Comparison of ENCODE assay signal across 9 cellular contexts in the genomic region with DNA sequence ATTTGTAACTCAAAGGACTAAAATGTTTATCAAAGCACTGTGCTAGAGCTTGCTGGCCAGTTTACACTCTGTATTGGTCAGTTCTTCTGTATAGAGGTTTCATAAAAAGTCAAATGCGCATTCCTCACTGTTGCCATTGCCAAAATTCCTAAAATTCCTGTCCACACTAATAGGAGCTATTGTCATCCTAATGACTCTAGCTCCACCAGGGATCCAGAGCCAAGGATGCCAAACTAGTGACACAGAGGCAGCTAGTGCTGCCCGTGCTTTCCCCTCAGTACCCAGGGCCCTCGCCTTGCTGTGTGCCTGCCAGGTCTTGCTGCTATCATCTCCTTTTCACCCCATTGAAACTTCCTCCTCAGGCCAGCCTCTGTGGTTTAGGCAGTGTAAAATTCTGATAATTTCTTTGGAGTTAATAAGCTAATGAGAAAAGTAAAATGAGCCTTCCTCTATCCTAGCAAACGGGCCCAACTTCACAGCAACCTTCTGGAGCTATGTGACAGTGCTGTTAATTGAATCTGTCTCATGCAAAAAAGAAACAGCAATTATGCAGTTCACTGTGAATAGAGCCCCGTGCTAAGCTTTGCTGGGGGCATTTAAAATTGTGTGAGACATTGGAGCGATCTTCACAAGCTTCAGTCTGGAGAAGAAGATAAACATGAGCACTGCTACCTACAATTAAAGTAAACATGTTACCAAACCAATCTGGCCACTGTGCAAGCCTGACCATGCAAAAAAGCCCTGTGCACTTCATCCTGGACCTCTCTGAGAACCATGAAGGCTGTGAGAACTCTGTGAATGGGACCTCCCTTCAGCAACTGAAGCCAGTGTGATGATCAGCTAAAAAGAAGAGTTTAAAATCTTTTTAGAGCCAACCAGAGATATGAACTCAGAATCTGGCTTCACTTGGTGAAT. TPM values are rescaled to one million over a fixed set of nuclear protein-coding genes. Genes with fewer than 3 reads are reported as not detected.
DNase-seq lines count a peak whose midpoint lies in the region; TF ChIP-seq lines count a peak whose summit lies in the region.
"Had no signal": no experiment of that assay in that cellular context is flagged by ENCODE, and none has a peak within 500 bp of the region (broad histone marks: within the 10 kb centered on the region; RNA-seq: fewer than 3 reads in every experiment).

No MANE protein-coding gene starts in this region.

- no peak overlapping the region for H3K9ac ChIP-seq in neural progenitor cell

- H3K27me3 ChIP-seq in SJSA1 (replicated peaks) (no peaks in the 10 kb centered on the region), neural progenitor cell (no peaks in the 10 kb centered on the region), suprapubic skin (no peaks in the 10 kb centered on the region)
- H3K27me3 ChIP-seq: vagina had no signal

- no peaks in the 10 kb centered on the region for H3K36me3 ChIP-seq in SJSA1
- no peaks in the 10 kb centered on the region for H3K36me3 ChIP-seq in neural progenitor cell
- H3K36me3 ChIP-seq in suprapubic skin, result no peaks in the 10 kb centered on the region
- H3K36me3 ChIP-seq: vagina had no signal

- WGBS in suprapubic skin, result 27% methylated on average over 6 of the region's 6 CpGs

- DNase-seq in DMS114 treated with DMSO at 0.1 percent for 48 hours (lab: John Stamatoyannopoulos, UW; ENCODE audit: unreplicated experiment), result peak; percentile 35
- peak; percentile 94 to 96 for DNase-seq in SJSA1 (ENCODE audit: low read depth in 1 of 2, low spot score in 2 of 2)
- peak; percentile 98 for DNase-seq in fibroblast of the aortic adventitia (ENCODE audit: low read depth)
- peak; percentile 77 for DNase-seq in neural progenitor cell (ENCODE audit: low spot score)
- DNase-seq in NCI-H524 (lab: John Stamatoyannopoulos, UW), result no peak
- DNase-seq in effector CD4-positive, alpha-beta T cell, result no peak
- DNase-seq in GM20000 (ENCODE audit: low spot score), result no peak
- no peak for DNase-seq in suprapubic skin (ENCODE audit: low spot score in 2 of 2)

- H3K4me3 Mint-ChIP-seq in neural progenitor cell, result no peak overlapping the region

- H3K9me3 Mint-ChIP-seq in neural progenitor cell, result no peaks in the 10 kb centered on the region

- H3K27ac ChIP-seq in SJSA1 (peak overlapping the region; percentile 92), neural progenitor cell (peak overlapping the region; percentile 44), suprapubic skin (no peak overlapping the region)
- H3K27ac ChIP-seq: vagina had no signal

- no peak for TF ChIP-seq CTCF in fibroblast of the aortic adventitia (IDR thresholded peaks at IDR 0.05; ENCODE audit: insufficient read depth, low read length)
- no peak for TF ChIP-seq CTCF in neural progenitor cell (IDR thresholded peaks at IDR 0.05)
- no peak for TF ChIP-seq CTCF in GM20000 (IDR thresholded peaks at IDR 0.05; ENCODE audit: extremely low read depth, missing control alignments)
- no peak for TF ChIP-seq CTCF in suprapubic skin (IDR thresholded peaks at IDR 0.05)

- H3K4me2 ChIP-seq in neural progenitor cell, result peak overlapping the region; percentile 3

- H3K4me1 Mint-ChIP-seq in neural progenitor cell, result peaks cover 14% of the 10 kb centered on the region

- no peaks in the 10 kb centered on the region for H3K79me2 ChIP-seq in neural progenitor cell (ENCODE audit: low read depth)

- H3K4me3 ChIP-seq in SJSA1, result peak overlapping the region; percentile 21
- peak overlapping the region; percentile 3 for H3K4me3 ChIP-seq in fibroblast of the aortic adventitia (ENCODE audit: low read depth, low read length)
- no peak overlapping the region for H3K4me3 ChIP-seq in neural progenitor cell
- no peak overlapping the region for H3K4me3 ChIP-seq in suprapubic skin
- H3K4me3 ChIP-seq: vagina had no signal

- peaks cover 2% of the 10 kb centered on the region for H3K27me3 Mint-ChIP-seq in neural progenitor cell (ENCODE audit: insufficient read depth, low read depth)

- H3K4me1 ChIP-seq in SJSA1 (replicated peaks) (peaks cover 44% of the 10 kb centered on the region), neural progenitor cell (peaks cover 16% of the 10 kb centered on the region), suprapubic skin (peaks cover 15% of the 10 kb centered on the region)

- H2AFZ ChIP-seq in neural progenitor cell (replicated peaks), result peak overlapping the region; percentile 48

- TF ChIP-seq EP300 in suprapubic skin (IDR thresholded peaks at IDR 0.05), result no peak

- peaks cover 21% of the 10 kb centered on the region for H3F3A ChIP-seq in neural progenitor cell (ENCODE audit: low read depth)

- no peak for TF ChIP-seq POLR2A in suprapubic skin (IDR thresholded peaks at IDR 0.05)

- H3K27ac Mint-ChIP-seq in neural progenitor cell, result peak overlapping the region; percentile 37

- H3K36me3 Mint-ChIP-seq in neural progenitor cell, result no peaks in the 10 kb centered on the region

- no peaks in the 10 kb centered on the region for H4K20me1 ChIP-seq in neural progenitor cell (ENCODE audit: low read depth)

- H3K9me3 ChIP-seq in SJSA1 (replicated peaks) (no peaks in the 10 kb centered on the region), neural progenitor cell (ENCODE audit: low read depth) (no peaks in the 10 kb centered on the region), suprapubic skin (no peaks in the 10 kb centered on the region)
- H3K9me3 ChIP-seq: vagina had no signal

RNA-seq across cellular contexts. Expression of a gene that starts 43.1 kb away (rescaled TPM):
- total RNA-seq in SJSA1 (2014; rRNA removed; shearing (Covaris generic)), result 34.9 and 42.9 TPM in 2 replicates
- 16.3 and 79.5 TPM in 2 replicates for total RNA-seq in fibroblast of the aortic adventitia (ENCODE audit: low replicate concordance)
- 27.7 and 43.8 TPM in 2 replicates for total RNA-seq in neural progenitor cell (ENCODE audit: low replicate concordance)
- total RNA-seq in suprapubic skin, result 1 to 10 TPM; 3.0 to 8.2 (median 5.8) TPM

RNA-seq across cellular contexts. Expression of a gene that starts 51.1 kb away (rescaled TPM):
- total RNA-seq in SJSA1 (2014; rRNA removed; shearing (Covaris generic)), result 2.9 and 3.3 TPM in 2 replicates
- total RNA-seq in fibroblast of the aortic adventitia (ENCODE audit: low replicate concordance), result 2.0 and 5.8 TPM in 2 replicates
- total RNA-seq in neural progenitor cell (ENCODE audit: low replicate concordance), result 5.9 and 7.7 TPM in 2 replicates
- 1 to 10 TPM in 1 of 4 donors, under 1 TPM in 3; 0.70 to 1.9 (median 0.92) TPM for total RNA-seq in suprapubic skin

Comparison
In these comparisons a context has a peak if more than half of its experiments do, and no peak if none do; other contexts are left out.
1. DNase-seq: peak in DMS114 treated with DMSO at 0.1 percent for 48 hours (single experiment), SJSA1 (2 of 2), fibroblast of the aortic adventitia (single experiment) and neural progenitor cell (single experiment); none in NCI-H524 (0 of 2), effector CD4-positive, alpha-beta T cell (single experiment), GM20000 (single experiment) and suprapubic skin (0 of 2).
2. H3K4me3 ChIP-seq: peak in SJSA1 (single experiment) and fibroblast of the aortic adventitia (single experiment); none in neural progenitor cell (single experiment) and suprapubic skin (single experiment).